1 cellular context compared by ENCODE assay signal in the genomic region with DNA sequence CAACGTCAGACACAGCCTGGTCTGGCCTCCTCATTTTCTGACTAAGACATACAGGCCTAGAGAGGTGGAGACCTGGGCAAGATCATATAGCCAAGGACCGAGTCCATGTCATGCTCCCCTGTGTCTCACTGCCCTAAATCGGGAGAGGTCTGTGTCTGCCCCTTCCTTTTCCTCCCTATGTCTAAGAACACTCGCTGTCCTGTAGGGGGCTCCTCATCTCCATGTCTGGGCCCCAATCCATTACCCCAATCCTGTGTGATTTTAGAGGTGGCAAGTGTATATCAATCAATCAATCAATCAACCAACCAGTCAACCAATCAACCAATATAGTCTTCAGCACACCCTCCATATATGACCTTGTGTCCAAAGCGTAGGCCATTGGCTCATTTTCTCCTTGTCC.
TF ChIP-seq lines count a peak whose summit lies in the region.

No MANE protein-coding gene starts in this region.

TF ChIP-seq in H1, 55 proteins besides CTCF, POLR2A, EP300 and RAD21:
- no peak for TF ChIP-seq TBP (IDR thresholded peaks at IDR 0.05; ENCODE audit: low read depth, low read length)
- no peak for TF ChIP-seq GTF2F1 (IDR thresholded peaks at IDR 0.05; ENCODE audit: borderline replicate concordance, low read depth, low read length)
- TF ChIP-seq TEAD4 (IDR thresholded peaks at IDR 0.05; ENCODE audit: low read depth, low read length) = no peak
- TF ChIP-seq, protein P1, sequence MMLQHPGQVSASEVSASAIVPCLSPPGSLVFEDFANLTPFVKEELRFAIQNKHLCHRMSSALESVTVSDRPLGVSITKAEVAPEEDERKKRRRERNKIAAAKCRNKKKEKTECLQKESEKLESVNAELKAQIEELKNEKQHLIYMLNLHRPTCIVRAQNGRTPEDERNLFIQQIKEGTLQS (IDR thresholded peaks at IDR 0.05; ENCODE audit: insufficient read depth, low read depth, low read length) = no peak
- no peak for TF ChIP-seq SIRT6 (IDR thresholded peaks at IDR 0.05; ENCODE audit: low read length)
- TF ChIP-seq FOSL1 (IDR thresholded peaks at IDR 0.05; ENCODE audit: insufficient read depth, low read depth, low read length) = no peak
- TF ChIP-seq EZH2 (IDR thresholded peaks at IDR 0.05; ENCODE audit: low read depth, low read length, severe bottlenecking) = no peak
- TF ChIP-seq KDM4A (IDR thresholded peaks at IDR 0.05; ENCODE audit: low read depth, low read length, severe bottlenecking) = no peak
- no peak for TF ChIP-seq SP4 (IDR thresholded peaks at IDR 0.05; ENCODE audit: low read length)
- no peak for TF ChIP-seq BCL11A (IDR thresholded peaks at IDR 0.05; ENCODE audit: low read depth in 2 of 2, low read length in 2 of 2)
- no peak for TF ChIP-seq PHF8 (conservative IDR thresholded peaks at IDR 0.05; ENCODE audit: low read depth, low read length)
- TF ChIP-seq MAFK (IDR thresholded peaks at IDR 0.05; ENCODE audit: low read depth, low read length) = no peak
- TF ChIP-seq BACH1 (IDR thresholded peaks at IDR 0.05; ENCODE audit: low read length) = no peak
- TF ChIP-seq, protein P2, sequence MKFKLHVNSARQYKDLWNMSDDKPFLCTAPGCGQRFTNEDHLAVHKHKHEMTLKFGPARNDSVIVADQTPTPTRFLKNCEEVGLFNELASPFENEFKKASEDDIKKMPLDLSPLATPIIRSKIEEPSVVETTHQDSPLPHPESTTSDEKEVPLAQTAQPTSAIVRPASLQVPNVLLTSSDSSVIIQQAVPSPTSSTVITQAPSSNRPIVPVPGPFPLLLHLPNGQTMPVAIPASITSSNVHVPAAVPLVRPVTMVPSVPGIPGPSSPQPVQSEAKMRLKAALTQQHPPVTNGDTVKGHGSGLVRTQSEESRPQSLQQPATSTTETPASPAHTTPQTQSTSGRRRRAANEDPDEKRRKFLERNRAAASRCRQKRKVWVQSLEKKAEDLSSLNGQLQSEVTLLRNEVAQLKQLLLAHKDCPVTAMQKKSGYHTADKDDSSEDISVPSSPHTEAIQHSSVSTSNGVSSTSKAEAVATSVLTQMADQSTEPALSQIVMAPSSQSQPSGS (IDR thresholded peaks at IDR 0.05; ENCODE audit: low read length) = no peak
- no peak for TF ChIP-seq JUN (IDR thresholded peaks at IDR 0.05; ENCODE audit: low read depth, low read length)
- no peak for TF ChIP-seq HDAC2 (IDR thresholded peaks at IDR 0.05; ENCODE audit: borderline replicate concordance in 1 of 2, low read depth in 2 of 2, low read length in 2 of 2)
- TF ChIP-seq ZNF274 (IDR thresholded peaks at IDR 0.05; ENCODE audit: borderline replicate concordance, extremely low read depth, low read length) = no peak
- no peak for TF ChIP-seq SUZ12 (IDR thresholded peaks at IDR 0.05; ENCODE audit: low read length)
TF ChIP-seq in H1: peak in this region for 0.
